8 cellular contexts compared by ENCODE assay signal in genomic region chr9:124861342-124862229, GRCh38. TPM values are rescaled to one million over a fixed set of nuclear protein-coding genes. Genes with fewer than 3 reads are reported as not detected.
DNase-seq lines count a peak whose midpoint lies in the region; ATAC-seq and TF ChIP-seq lines count a peak whose summit lies in the region.

ARPC5L (plus strand) TSS chr9:124862130; CDS start chr9:124869291, 7,161 bp downstream.
RPL35 (minus strand) TSS chr9:124861957; CDS start chr9:124861912, 45 bp downstream.

- H3K4me3 Mint-ChIP-seq in CD4-positive, alpha-beta T cell: peak within 1 kb of the TSS; percentile 96
- H3K4me3 Mint-ChIP-seq in dendritic cell treated with granulocyte-macrophage colony-stimulating factor and Interleukin-4, amounts not matched to agents 40 ng/mL and 50 ng/mL, for 4 days: peak within 1 kb of the TSS; percentile 94

- peaks cover 0 to 21% (median 13%) of the 10 kb centered on the region in 4 donors for H3K4me1 ChIP-seq in liver (ENCODE audit: control insufficient read depth in 4 of 4, insufficient read depth in 4 of 4, low read length in 3 of 4)

- H3K36me3 Mint-ChIP-seq in CD4-positive, alpha-beta T cell (ENCODE audit: low read depth): peaks cover 53% of the 10 kb centered on the region
- H3K36me3 Mint-ChIP-seq in dendritic cell treated with granulocyte-macrophage colony-stimulating factor and Interleukin-4, amounts not matched to agents 40 ng/mL and 50 ng/mL, for 4 days (ENCODE audit: low read depth): peaks cover 59% of the 10 kb centered on the region

- under 1% methylated on average over 92 of the region's 92 CpGs for WGBS in liver

- POLR2A ChIA-PET in CD4-positive, alpha-beta T cell (lab: Charles Lee): interaction anchor here (0.6 to 2.9 kb wide), 19 partner anchors 7 to 400 kb away, joined by 3 to 21 read pairs (median 4); partner anchors contain the start of genes GAPVD1, GOLGA1, HSPA5 and NR6A1

- H3K9me3 Mint-ChIP-seq in CD4-positive, alpha-beta T cell: no peaks in the 10 kb centered on the region
- H3K9me3 Mint-ChIP-seq in dendritic cell treated with granulocyte-macrophage colony-stimulating factor and Interleukin-4, amounts not matched to agents 40 ng/mL and 50 ng/mL, for 4 days: no peaks in the 10 kb centered on the region

- peak within 1 kb of the TSS; percentile 89 for H3K27ac ChIP-seq in CD4-positive, alpha-beta T cell (ENCODE audit: low read depth, low read length)
- peak within 1 kb of the TSS; percentile 91 to 96 for H3K27ac ChIP-seq in liver (ENCODE audit: low read depth in 1 of 2, low read length in 2 of 2)

- intact Hi-C loops in CD4-positive, alpha-beta T cell (cut with DNase I, micrococcal nuclease): loop anchor here (1.0 to 10.0 kb wide), 5 partner anchors 81 to 383 kb away; partner anchors contain the start of genes GOLGA1 (in 1 of the 2), HSPA5 (in 1 of the 2), NR6A1 (in 1 of the 2) and SCAI (in 1 of the 2)
- intact Hi-C loops in dendritic cell treated with granulocyte-macrophage colony-stimulating factor and Interleukin-4, amounts not matched to agents 40 ng/mL and 50 ng/mL, for 4 days (cut with micrococcal nuclease): loop anchor here (5.0 kb wide), 1 partner anchor 81 kb away; the partner anchor contains the start of gene GOLGA1

- no peaks in the 10 kb centered on the region for H3K9me3 ChIP-seq in CD4-positive, alpha-beta T cell (ENCODE audit: control insufficient read depth, low read length)
- H3K9me3 ChIP-seq in liver (ENCODE audit: control insufficient read depth in 4 of 4, low read length in 3 of 4): no peaks in the 10 kb centered on the region

- TF ChIP-seq RAD21 in liver (IDR thresholded peaks at IDR 0.05): no peak

- H3K4me3 ChIP-seq in liver (ENCODE audit: low read depth in 1 of 3, low read length in 3 of 3): peak within 1 kb of the TSS; percentile 87 to 98 (median 94)

- DNase-seq in CD4-positive, alpha-beta T cell: peak; percentile 91 to 96 (median 94)
- peak; percentile 96 for DNase-seq in NCI-H774 (lab: John Stamatoyannopoulos, UW)
- peak; percentile 94 to 95 for DNase-seq in activated CD4-positive, alpha-beta T cell treated with anti-CD3 and anti-CD28 coated beads, Interleukin-2, amount 50 U/mL, for 4 hours
- DNase-seq in stimulated activated CD4-positive, alpha-beta T cell treated with anti-CD3 and anti-CD28 coated beads, Interleukin-4, amount 100 ng/mL, for 24 hours: peak; percentile 97

- H3K36me3 ChIP-seq in liver (ENCODE audit: control insufficient read depth in 4 of 4, insufficient read depth in 3 of 4, low read depth in 1 of 4, low read length in 3 of 4): peaks cover 15 to 39% (median 25%) of the 10 kb centered on the region in 4 donors

- H3K9ac ChIP-seq in liver (ENCODE audit: low read depth in 1 of 2, low read length in 2 of 2): peak within 1 kb of the TSS; percentile 87 to 92

- ATAC-seq in CD4-positive, alpha-beta T cell (ENCODE audit: poor library complexity): peak; percentile 92
- peak; percentile 88 for ATAC-seq in GM19452 (IDR thresholded peaks at IDR 0.05; ENCODE audit: unreplicated experiment)
- peak; percentile 45 for ATAC-seq in HG03575 (IDR thresholded peaks at IDR 0.05; ENCODE audit: extremely low read depth, insufficient number of reproducible peaks, low FRiP score, unreplicated experiment)

- CTCF ChIA-PET in CD4-positive, alpha-beta T cell (lab: Charles Lee): interaction anchor here (0.6 to 2.4 kb wide), 8 partner anchors 9 to 1544 kb away, joined by 3 to 33 read pairs (median 6); partner anchors contain the start of genes NR6A1 and WDR38

- H3K27me3 ChIP-seq in CD4-positive, alpha-beta T cell (ENCODE audit: control insufficient read depth, insufficient read depth, low read length): no peaks in the 10 kb centered on the region
- H3K27me3 ChIP-seq in liver (ENCODE audit: control insufficient read depth in 4 of 4, insufficient read depth in 4 of 4, low read length in 3 of 4): no peaks in the 10 kb centered on the region

- no peaks in the 10 kb centered on the region for H3K27me3 Mint-ChIP-seq in CD4-positive, alpha-beta T cell
- no peaks in the 10 kb centered on the region for H3K27me3 Mint-ChIP-seq in dendritic cell treated with granulocyte-macrophage colony-stimulating factor and Interleukin-4, amounts not matched to agents 40 ng/mL and 50 ng/mL, for 4 days

- peak within 1 kb of the TSS; percentile 92 for H3K27ac Mint-ChIP-seq in CD4-positive, alpha-beta T cell
- H3K27ac Mint-ChIP-seq in dendritic cell treated with granulocyte-macrophage colony-stimulating factor and Interleukin-4, amounts not matched to agents 40 ng/mL and 50 ng/mL, for 4 days: peak within 1 kb of the TSS; percentile 93

- H3K4me1 Mint-ChIP-seq in CD4-positive, alpha-beta T cell (ENCODE audit: low read depth): peaks cover 38% of the 10 kb centered on the region
- peaks cover 37% of the 10 kb centered on the region for H3K4me1 Mint-ChIP-seq in dendritic cell treated with granulocyte-macrophage colony-stimulating factor and Interleukin-4, amounts not matched to agents 40 ng/mL and 50 ng/mL, for 4 days (ENCODE audit: low read depth)

- peak; percentile 23 for TF ChIP-seq CTCF in CD4-positive, alpha-beta T cell (IDR thresholded peaks at IDR 0.05)
- no peak for TF ChIP-seq CTCF in liver (IDR thresholded peaks at IDR 0.05; ENCODE audit: low read depth, low read length, missing input control)

TF ChIP-seq in liver, 16 proteins besides CTCF, POLR2A, EP300 and RAD21:
- TF ChIP-seq EGR1 (IDR thresholded peaks at IDR 0.05; ENCODE audit: low read depth in 2 of 2) (peak in 1 of 2 donors; percentile 32), SP1 (IDR thresholded peaks at IDR 0.05) (peak; percentile 68), REST (IDR thresholded peaks at IDR 0.05) (no peak), FOXA2 (IDR thresholded peaks at IDR 0.05) (peak; percentile 1), JUND (IDR thresholded peaks at IDR 0.05) (no peak), NR2F2 (IDR thresholded peaks at IDR 0.05) (no peak), YY1 (IDR thresholded peaks at IDR 0.05) (no peak), HNF4A (conservative IDR thresholded peaks at IDR 0.05) (no peak), FOXA1 (IDR thresholded peaks at IDR 0.05) (no peak), TAF1 (conservative IDR thresholded peaks at IDR 0.05) (peak; percentile 64), RXRA (IDR thresholded peaks at IDR 0.05) (no peak), HNF4G (IDR thresholded peaks at IDR 0.05) (no peak), GABPA (IDR thresholded peaks at IDR 0.05 in 1 of 2, conservative IDR thresholded peaks at IDR 0.05 in 1 of 2) (peak; percentile 74 to 94)
- TF ChIP-seq, protein P1, sequence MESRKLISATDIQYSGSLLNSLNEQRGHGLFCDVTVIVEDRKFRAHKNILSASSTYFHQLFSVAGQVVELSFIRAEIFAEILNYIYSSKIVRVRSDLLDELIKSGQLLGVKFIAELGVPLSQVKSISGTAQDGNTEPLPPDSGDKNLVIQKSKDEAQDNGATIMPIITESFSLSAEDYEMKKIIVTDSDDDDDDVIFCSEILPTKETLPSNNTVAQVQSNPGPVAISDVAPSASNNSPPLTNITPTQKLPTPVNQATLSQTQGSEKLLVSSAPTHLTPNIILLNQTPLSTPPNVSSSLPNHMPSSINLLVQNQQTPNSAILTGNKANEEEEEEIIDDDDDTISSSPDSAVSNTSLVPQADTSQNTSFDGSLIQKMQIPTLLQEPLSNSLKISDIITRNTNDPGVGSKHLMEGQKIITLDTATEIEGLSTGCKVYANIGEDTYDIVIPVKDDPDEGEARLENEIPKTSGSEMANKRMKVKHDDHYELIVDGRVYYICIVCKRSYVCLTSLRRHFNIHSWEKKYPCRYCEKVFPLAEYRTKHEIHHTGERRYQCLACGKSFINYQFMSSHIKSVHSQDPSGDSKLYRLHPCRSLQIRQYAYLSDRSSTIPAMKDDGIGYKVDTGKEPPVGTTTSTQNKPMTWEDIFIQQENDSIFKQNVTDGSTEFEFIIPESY (IDR thresholded peaks at IDR 0.05): no peak
- TF ChIP-seq, protein P2, sequence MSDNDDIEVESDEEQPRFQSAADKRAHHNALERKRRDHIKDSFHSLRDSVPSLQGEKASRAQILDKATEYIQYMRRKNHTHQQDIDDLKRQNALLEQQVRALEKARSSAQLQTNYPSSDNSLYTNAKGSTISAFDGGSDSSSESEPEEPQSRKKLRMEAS (IDR thresholded peaks at IDR 0.05): no peak
- TF ChIP-seq, protein P3, sequence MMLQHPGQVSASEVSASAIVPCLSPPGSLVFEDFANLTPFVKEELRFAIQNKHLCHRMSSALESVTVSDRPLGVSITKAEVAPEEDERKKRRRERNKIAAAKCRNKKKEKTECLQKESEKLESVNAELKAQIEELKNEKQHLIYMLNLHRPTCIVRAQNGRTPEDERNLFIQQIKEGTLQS (IDR thresholded peaks at IDR 0.05): no peak

RNA-seq across cellular contexts. Expression of gene ARPC5L, which starts in this region (rescaled TPM):
- 10 to 100 TPM; 36.8 to 37.0 TPM for total RNA-seq in CD4-positive, alpha-beta T cell
- total RNA-seq in liver: 10 to 100 TPM in 1 of 2 donors, 1 to 10 TPM in 1; 9.3 to 10.6 TPM
- 10 to 100 TPM; 25.0 to 31.2 TPM for polyA plus RNA-seq in liver

RNA-seq across cellular contexts. Expression of gene RPL35, which starts in this region (rescaled TPM):
- 1,000 to 10,000 TPM; 2,088 to 2,142 TPM for total RNA-seq in CD4-positive, alpha-beta T cell
- total RNA-seq in liver: 100 to 1,000 TPM; 623 to 747 TPM
- polyA plus RNA-seq in liver: 1,000 to 10,000 TPM in 1 of 2 donors, 100 to 1,000 TPM in 1; 659 to 1,101 TPM

Comparison
In these comparisons a context has a peak if more than half of its experiments do, and no peak if none do; other contexts are left out.
1. Peak in every context shown above with its lines: DNase-seq, ATAC-seq, H3K4me3 ChIP-seq and H3K27ac ChIP-seq.